ENCODE assay signal across 8 cellular contexts in the genomic region with DNA sequence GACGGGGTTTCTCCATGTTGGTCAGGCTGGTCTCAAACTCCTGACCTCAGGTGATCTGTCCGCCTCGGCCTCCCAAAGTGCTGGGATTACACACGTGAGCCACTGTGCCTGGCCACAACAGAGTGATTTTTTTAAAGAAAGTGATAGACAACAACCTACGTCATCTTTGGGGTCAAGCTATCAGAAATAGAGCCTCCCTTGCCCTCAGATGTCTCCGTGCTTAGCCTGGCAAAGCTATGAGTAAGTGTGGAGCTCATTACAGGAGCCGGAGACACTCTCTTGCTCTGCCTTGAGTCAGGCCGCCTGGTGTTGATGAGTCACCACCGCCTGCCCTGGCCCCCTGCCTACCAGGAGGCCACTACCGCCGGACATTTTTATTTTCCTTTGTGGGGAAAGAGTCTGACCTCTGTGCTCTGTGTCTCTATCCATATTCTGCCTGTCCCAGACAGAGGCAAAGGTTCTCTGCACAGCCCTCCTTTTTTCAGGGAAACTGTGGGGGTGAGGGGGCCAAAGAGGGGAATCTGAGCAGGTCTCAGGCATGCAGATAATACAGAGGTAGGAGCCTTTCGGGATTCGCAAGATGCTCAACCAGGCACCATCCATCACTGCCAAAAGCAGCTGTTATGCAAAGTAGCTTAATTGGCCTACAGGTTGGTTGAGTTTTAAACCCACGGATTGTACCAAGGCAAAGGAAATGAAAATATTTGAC.
DNase-seq lines count a peak whose midpoint lies in the region; ATAC-seq and TF ChIP-seq lines count a peak whose summit lies in the region.

No MANE protein-coding gene starts in this region.

- H3K9me3 ChIP-seq in right lobe of liver (no peaks in the 10 kb centered on the region), uterus (no peaks in the 10 kb centered on the region)

- H3K4me1 ChIP-seq in right lobe of liver (peaks cover 0 to 70% (median 21%) of the 10 kb centered on the region in 4 donors), uterus (no peaks in the 10 kb centered on the region)

- peak overlapping the region; percentile 49 to 94 (median 52) for H3K27ac ChIP-seq in right lobe of liver
- H3K27ac ChIP-seq in uterus: peak overlapping the region; percentile 71 to 73

- intact Hi-C loops in right lobe of liver (cut with DNase I): no loop called here
- intact Hi-C loops in uterus (cut with DNase I; ENCODE audit: low total_unique reads): no loop called here

- no peak overlapping the region for H3K4me3 ChIP-seq in right lobe of liver
- no peak overlapping the region for H3K4me3 ChIP-seq in uterus

- no peaks in the 10 kb centered on the region for H3K36me3 ChIP-seq in right lobe of liver
- no peaks in the 10 kb centered on the region for H3K36me3 ChIP-seq in uterus

- TF ChIP-seq POLR2A in right lobe of liver (IDR thresholded peaks at IDR 0.05) (peak; percentile 28), uterus (IDR thresholded peaks at IDR 0.05) (no peak)

- H3K27me3 ChIP-seq in right lobe of liver (no peaks in the 10 kb centered on the region), uterus (no peaks in the 10 kb centered on the region)

- DNase-seq in COLO668 (lab: John Stamatoyannopoulos, UW; ENCODE audit: unreplicated experiment) (peak; percentile 7), NCI-H226 (peak; percentile 99), cerebellum (ENCODE audit: low spot score) (peak; percentile 60), right lobe of liver (peak; percentile 79 to 86 (median 81)), uterus (peak; percentile 86 to 92)

- ATAC-seq in right lobe of liver (peak; percentile 25 to 69 (median 62)), HG03175 (IDR thresholded peaks at IDR 0.05; ENCODE audit: unreplicated experiment) (no peak), GM18498 (IDR thresholded peaks at IDR 0.05; ENCODE audit: unreplicated experiment) (no peak), GM18909 (IDR thresholded peaks at IDR 0.05; ENCODE audit: poor library complexity, unreplicated experiment) (no peak)

- 34% methylated on average over 10 of the region's 14 CpGs for WGBS in right lobe of liver (ENCODE audit: insufficient coverage, low coverage, low lambda C conversion rate, missing lambda C conversion rate)

- TF ChIP-seq CTCF in right lobe of liver (IDR thresholded peaks at IDR 0.05) (peak in 1 of 4 donors; percentile 9), uterus (IDR thresholded peaks at IDR 0.05) (no peak)

Comparison
In these comparisons a context has a peak if more than half of its experiments do, and no peak if none do; other contexts are left out.
1. DNase-seq: peak in every context shown above with its lines; median percentile 99 in NCI-H226; 89 in uterus; 81 in right lobe of liver; 60 in cerebellum; 7 in COLO668.
2. ATAC-seq: peak in right lobe of liver (4 of 4); none in HG03175 (single experiment), GM18498 (single experiment) and GM18909 (single experiment).